23 cellular contexts compared by ENCODE assay signal in genomic region chr12:116666305-116666673, GRCh38.
"Had no signal": no experiment of that assay in that cellular context is flagged by ENCODE, and none has a peak within 500 bp of the region (broad histone marks: within the 10 kb centered on the region; RNA-seq: fewer than 3 reads in every experiment).

No MANE protein-coding gene starts in this region.

- H3K4me1 ChIP-seq: foreskin keratinocyte had no signal

- H3K4me3 Mint-ChIP-seq: activated T-helper 17 cell treated with anti-CD3 and anti-CD28 coated beads, Interleukin-2, amount 50 U/mL, for 72 hours; brain; dendritic cell treated with granulocyte-macrophage colony-stimulating factor and Interleukin-4, amounts not matched to agents 40 ng/mL and 50 ng/mL, for 4 days; natural killer cell treated with Interleukin-12 subunit alpha and Interleukin-12 subunit beta and Interleukin-15 and Interleukin-18, amount 100 ng/mL, for 72 hours; T-cell; T-helper 2 cell treated with Interferon-gamma antibody and Interleukin-4, amounts not matched to agents 5 μg/mL and 100 μg/mL, for 36 hours had no signal

- H3K9me3 Mint-ChIP-seq: activated naive CD4-positive, alpha-beta T cell treated with anti-CD3 and anti-CD28 coated beads, Interleukin-2, amount 50 U/mL, for 72 hours; activated T-helper 17 cell treated with anti-CD3 and anti-CD28 coated beads, Interleukin-2, amount 50 U/mL, for 72 hours; natural killer cell treated with Interleukin-12 subunit alpha and Interleukin-12 subunit beta and Interleukin-15 and Interleukin-18, amount 100 ng/mL, for 72 hours; T-cell; T-helper 2 cell treated with Interferon-gamma antibody and Interleukin-4, amounts not matched to agents 5 μg/mL and 100 μg/mL, for 36 hours had no signal

- ATAC-seq: activated naive CD4-positive, alpha-beta T cell treated with anti-CD3 and anti-CD28 coated beads, Interleukin-2, amount 50 U/mL, for 72 hours; activated T-helper 17 cell treated with anti-CD3 and anti-CD28 coated beads, Interleukin-2, amount 50 U/mL, for 72 hours; foreskin keratinocyte; left colon; natural killer cell treated with Interleukin-12 subunit alpha and Interleukin-12 subunit beta and Interleukin-15 and Interleukin-18, amount 100 ng/mL, for 72 hours; sciatic nerve; T-cell had no signal

- DNase-seq: activated CD4-positive, alpha-beta T cell treated with anti-CD3 and anti-CD28 coated beads, Interleukin-2, amount 50 U/mL, for 1 hour; activated CD4-positive, CD25-positive, alpha-beta regulatory T cell treated with anti-CD3 and anti-CD28 coated beads, Interleukin-2, amount 50 U/mL, for 72 hours; activated T-cell treated with anti-CD3 and anti-CD28 coated beads, Interleukin-2, amount 50 U/mL, for 1 hour; aorta; caudate nucleus; effector CD8-positive, alpha-beta T cell; foreskin keratinocyte; hippocampal formation; islet precursor cell; left colon; mammary epithelial cell; stimulated activated CD4-positive, alpha-beta T cell treated with anti-CD3 and anti-CD28 coated beads, Interleukin-2, amount 100 ng/mL, for 48 hours; stimulated activated naive CD4-positive, alpha-beta T cell; T-cell had no signal

- H3K4me1 Mint-ChIP-seq: activated T-helper 17 cell treated with anti-CD3 and anti-CD28 coated beads, Interleukin-2, amount 50 U/mL, for 72 hours; T-cell had no signal

- H3K27me3 ChIP-seq: neutrophil had no signal

- H3K27ac ChIP-seq: foreskin keratinocyte, neutrophil, VCaP had no signal

- H3K36me3 Mint-ChIP-seq: activated naive CD4-positive, alpha-beta T cell treated with anti-CD3 and anti-CD28 coated beads, Interleukin-2, amount 50 U/mL, for 72 hours; brain; natural killer cell treated with Interleukin-12 subunit alpha and Interleukin-12 subunit beta and Interleukin-15 and Interleukin-18, amount 100 ng/mL, for 72 hours; T-cell had no signal

- H3K36me3 ChIP-seq: neutrophil had no signal

- H3K9me3 ChIP-seq: neutrophil had no signal

- H3K27ac Mint-ChIP-seq: activated naive CD4-positive, alpha-beta T cell treated with anti-CD3 and anti-CD28 coated beads, Interleukin-2, amount 50 U/mL, for 72 hours; activated T-helper 17 cell treated with anti-CD3 and anti-CD28 coated beads, Interleukin-2, amount 50 U/mL, for 72 hours; dendritic cell treated with granulocyte-macrophage colony-stimulating factor and Interleukin-4, amounts not matched to agents 40 ng/mL and 50 ng/mL, for 4 days; natural killer cell treated with Interleukin-12 subunit alpha and Interleukin-12 subunit beta and Interleukin-15 and Interleukin-18, amount 100 ng/mL, for 72 hours; T-cell; T-helper 2 cell treated with Interferon-gamma antibody and Interleukin-4, amounts not matched to agents 5 μg/mL and 100 μg/mL, for 36 hours had no signal
